Comparison of ENCODE assay signal across 8 cellular contexts in genomic region chr5:160312960-160313734, GRCh38. TPM values are rescaled to one million over a fixed set of nuclear protein-coding genes. Genes with fewer than 3 reads are reported as not detected.
DNase-seq lines count a peak whose midpoint lies in the region; ATAC-seq, FAIRE-seq and TF ChIP-seq lines count a peak whose summit lies in the region.

No MANE protein-coding gene starts in this region.

- WGBS in K562 (ENCODE audit: insufficient coverage, low coverage, missing lambda C conversion rate) = 4% methylated on average over 8 of the region's 8 CpGs

- no peak for DNase-seq in AG10803 (ENCODE audit: low read depth)
- DNase-seq in K562 (ENCODE audit: extremely low read depth in 1 of 4, low spot score in 3 of 4) = no peak
- no peak for DNase-seq in naive thymus-derived CD4-positive, alpha-beta T cell
- no peak for DNase-seq in amygdala (lab: John Stamatoyannopoulos, UW)
- DNase-seq in SIG-M5 (lab: John Stamatoyannopoulos, UW) = no peak

- H3K4me3 Mint-ChIP-seq in naive thymus-derived CD4-positive, alpha-beta T cell = peak overlapping the region in 9 of 10 donors; percentile 54 to 85 (median 78)

- H3K27me3 ChIP-seq in HUES6 (ENCODE audit: control insufficient read depth, insufficient read depth, low read length) = no peaks in the 10 kb centered on the region; the same call in 1 of the 2 replicates
- peaks cover 39 to 55% of the 10 kb centered on the region in 2 experiments for H3K27me3 ChIP-seq in K562 (ENCODE audit: control insufficient read depth in 2 of 2, insufficient read depth in 2 of 2, low read length in 2 of 2)
- no peaks in the 10 kb centered on the region for H3K27me3 ChIP-seq in naive thymus-derived CD4-positive, alpha-beta T cell (ENCODE audit: control insufficient read depth in 2 of 2, insufficient read depth in 2 of 2, low read length in 2 of 2)

- H3K27ac Mint-ChIP-seq in naive thymus-derived CD4-positive, alpha-beta T cell = peak overlapping the region in 1 of 9 donors; percentile 10

- peaks cover 2 to 17% (median 12%) of the 10 kb centered on the region in 7 donors for H3K4me1 Mint-ChIP-seq in naive thymus-derived CD4-positive, alpha-beta T cell

- TF ChIP-seq POLR2A in K562 (conservative IDR thresholded peaks at IDR 0.05) = no peak

- H3K27me3 Mint-ChIP-seq in naive thymus-derived CD4-positive, alpha-beta T cell = peaks cover 55 to 81% (median 71%) of the 10 kb centered on the region in 5 donors

- CTCF ChIA-PET in K562 (lab: Yijun Ruan, JAX; ENCODE audit: low intra/inter-chr PET ratio) = no interaction called here
- CTCF ChIA-PET in naive thymus-derived CD4-positive, alpha-beta T cell (lab: Charles Lee) = no interaction called here

- intact Hi-C loops in K562 (cut with micrococcal nuclease) = no loop called here
- intact Hi-C loops in naive thymus-derived CD4-positive, alpha-beta T cell (cut with micrococcal nuclease) = no loop called here

- H3K4me2 ChIP-seq in K562 (ENCODE audit: insufficient read depth, low read length) = no peak overlapping the region

- H3K27ac ChIP-seq in HUES6 (ENCODE audit: low read depth, low read length) (peak overlapping the region; percentile 5; the same call in 1 of the 2 replicates), K562 (ENCODE audit: extremely low read depth, low read depth, low read length) (no peak overlapping the region)
- no peak overlapping the region for H3K27ac ChIP-seq in naive thymus-derived CD4-positive, alpha-beta T cell (ENCODE audit: low read depth, low read length)

- no TSS peak for BruUV-seq in K562 (replicated peaks; lab: Mats Ljungman, UMichigan)

- H3K36me3 Mint-ChIP-seq in naive thymus-derived CD4-positive, alpha-beta T cell = peaks cover 0 to 5% (median 0%) of the 10 kb centered on the region in 5 donors

- ATAC-seq in K562 = no peak
- ATAC-seq in naive thymus-derived CD4-positive, alpha-beta T cell = no peak
- no peak for ATAC-seq in HG03039 (IDR thresholded peaks at IDR 0.05; ENCODE audit: unreplicated experiment)
- ATAC-seq in HG03159 (IDR thresholded peaks at IDR 0.05; ENCODE audit: unreplicated experiment) = no peak

- H3K79me2 ChIP-seq in K562 (ENCODE audit: control insufficient read depth, insufficient read depth, low read length) = no peaks in the 10 kb centered on the region

- no peak for TF ChIP-seq EP300 in K562 (IDR thresholded peaks at IDR 0.05; ENCODE audit: low read length)

- TF ChIP-seq CTCF in AG10803 (conservative IDR thresholded peaks at IDR 0.05; ENCODE audit: low read length) = no peak
- TF ChIP-seq CTCF in K562 (IDR thresholded peaks at IDR 0.05 in 2 of 3, conservative IDR thresholded peaks at IDR 0.05 in 1 of 3; ENCODE audit: insufficient read depth in 2 of 3, low read depth in 1 of 3, low read length in 3 of 3) = no peak

- H3K4me1 ChIP-seq in HUES6 (ENCODE audit: control insufficient read depth, insufficient read depth, low read length) (peaks cover 25% of the 10 kb centered on the region), K562 (replicated peaks in 1 of 2; ENCODE audit: control insufficient read depth in 2 of 2, insufficient read depth in 2 of 2, low read length in 2 of 2) (peaks cover 0 to 14% of the 10 kb centered on the region in 2 experiments; a peak in 2 of 5 replicates)
- no peaks in the 10 kb centered on the region for H3K4me1 ChIP-seq in naive thymus-derived CD4-positive, alpha-beta T cell (ENCODE audit: control insufficient read depth in 2 of 2, insufficient read depth in 2 of 2, low read length in 2 of 2)

- no peaks in the 10 kb centered on the region for H3K9me1 ChIP-seq in K562 (ENCODE audit: control insufficient read depth, insufficient read depth, low read length)

- H3K36me3 ChIP-seq in HUES6 (ENCODE audit: control insufficient read depth, insufficient read depth, low read length) (peaks cover 7% of the 10 kb centered on the region), K562 (ENCODE audit: control insufficient read depth, insufficient read depth, low read length) (no peaks in the 10 kb centered on the region)
- no peaks in the 10 kb centered on the region for H3K36me3 ChIP-seq in naive thymus-derived CD4-positive, alpha-beta T cell (ENCODE audit: control insufficient read depth in 2 of 3, insufficient read depth in 3 of 3, low read length in 3 of 3)

- H3K9ac ChIP-seq in HUES6 (ENCODE audit: low read length) (peak overlapping the region; percentile 64), K562 (ENCODE audit: insufficient read depth in 1 of 2, low read depth in 2 of 2, low read length in 2 of 2) (no peak overlapping the region)

- FAIRE-seq in K562 (lab: Jason Lieb, UNC) = no peak

- H2AFZ ChIP-seq in K562 (ENCODE audit: low read depth, low read length) = no peak overlapping the region

- no peaks in the 10 kb centered on the region for H4K20me1 ChIP-seq in K562 (replicated peaks; ENCODE audit: control insufficient read depth, insufficient read depth, low read length)

- TF ChIP-seq RAD21 in K562 (CRISPR knock-in tag; conservative IDR thresholded peaks at IDR 0.05 in 1 of 2, IDR thresholded peaks at IDR 0.05 in 1 of 2) = no peak

- peak overlapping the region; percentile 55 for H3K4me3 ChIP-seq in AG10803 (ENCODE audit: low read length)
- H3K4me3 ChIP-seq in HUES6 (ENCODE audit: low read depth, low read length) = peak overlapping the region; percentile 72
- no peak overlapping the region for H3K4me3 ChIP-seq in K562
- no peak overlapping the region for H3K4me3 ChIP-seq in naive thymus-derived CD4-positive, alpha-beta T cell (ENCODE audit: low read length)

- H3K9me3 ChIP-seq in HUES6 (ENCODE audit: control insufficient read depth, insufficient read depth, low read depth, low read length) (no peaks in the 10 kb centered on the region), K562 (replicated peaks; ENCODE audit: control insufficient read depth, insufficient read depth, low read depth, low read length) (no peaks in the 10 kb centered on the region)
- H3K9me3 ChIP-seq in naive thymus-derived CD4-positive, alpha-beta T cell (ENCODE audit: control insufficient read depth in 2 of 3, low read length in 3 of 3) = no peaks in the 10 kb centered on the region

- POLR2A ChIA-PET in K562 (lab: Yijun Ruan, JAX) = interaction anchor here (0.6 kb wide), 1 partner anchor 282 kb away, joined by 3 read pairs; no protein-coding TSS in a partner anchor
- POLR2A ChIA-PET in naive thymus-derived CD4-positive, alpha-beta T cell (lab: Charles Lee) = no interaction called here

- in situ Hi-C loops in K562 (cut with MboI) = no loop called here

- H3K9me3 Mint-ChIP-seq in naive thymus-derived CD4-positive, alpha-beta T cell = peaks cover 0 to 2% (median 0%) of the 10 kb centered on the region in 11 donors

TF ChIP-seq in K562, 482 proteins besides CTCF, POLR2A, EP300 and RAD21 (continues in another document):
- no peak for TF ChIP-seq ZNF165 (CRISPR knock-in tag; IDR thresholded peaks at IDR 0.05; ENCODE audit: borderline replicate concordance)

RNA-seq across cellular contexts. Expression of gene CCNJL, which starts 0.8 kb away (rescaled TPM):
- not detected in 2 replicates for total RNA-seq in K562 (2011; cell fraction: chromatin; rRNA removed; ENCODE audit: low replicate concordance)
- not detected in 2 replicates for total RNA-seq in K562 (2011; cell fraction: nucleolus; rRNA removed)
- total RNA-seq in K562 (2011; cell fraction: nucleoplasm; rRNA removed) = not detected in 2 replicates
- total RNA-seq in K562 (2014; rRNA removed) (0.04 TPM in 1 of 2 replicates, not detected in the other), K562 (2014; rRNA removed; fragmentation: Illumina TruSeq; extraction: Trizol) (not detected in 2 replicates), K562 (2015; rRNA removed; fragmentation: Illumina TruSeq; extraction: Trizol) (not detected in 2 replicates), K562 (2021) (0.04 and 0.13 TPM in 2 replicates)
- polyA plus RNA-seq in K562 (2011; rRNA removed) (not detected in 2 replicates), K562 (2014; fragmentation: Illumina TruSeq; extraction: Trizol) (not detected in 2 replicates), K562 (2014; fragmentation: Nextera tagmentation; extraction: Ambion mirVana) (not detected), K562 (2014; rRNA removed) (not detected in 2 replicates)
- polyA plus RNA-seq in K562 (2011; cell fraction: cytosol; rRNA removed) = not detected in 2 replicates
- not detected in 2 replicates for polyA plus RNA-seq in K562 (2011; cell fraction: nucleus; rRNA removed)
- polyA plus RNA-seq in K562 (2012) = 0.03 and 0.04 TPM in 2 replicates
- not detected in 2 replicates for polyA minus RNA-seq in K562 (2011; rRNA and poly(A)+ RNA removed)
- not detected in 2 replicates for polyA minus RNA-seq in K562 (2011; cell fraction: cytosol; rRNA and poly(A)+ RNA removed)
- polyA minus RNA-seq in K562 (2011; cell fraction: nucleus; rRNA and poly(A)+ RNA removed) = not detected in 2 replicates
- 1 to 10 TPM in 1 of 5 experiments, under 1 TPM in 1, not detected in 3; 0.42 to 2.3 TPM for total RNA-seq in naive thymus-derived CD4-positive, alpha-beta T cell
- polyA plus RNA-seq in naive thymus-derived CD4-positive, alpha-beta T cell = not detected

RNA-seq across cellular contexts. Expression of gene C1QTNF2, which starts 57.3 kb away (rescaled TPM):
- total RNA-seq in K562 (2011; cell fraction: chromatin; rRNA removed; ENCODE audit: low replicate concordance) = not detected in 2 replicates
- total RNA-seq in K562 (2011; cell fraction: nucleolus; rRNA removed) = not detected in 2 replicates
- not detected in 2 replicates for total RNA-seq in K562 (2011; cell fraction: nucleoplasm; rRNA removed)
- not detected in 2 replicates for total RNA-seq in K562 (2014; rRNA removed)
- not detected in 2 replicates for total RNA-seq in K562 (2014; rRNA removed; fragmentation: Illumina TruSeq; extraction: Trizol)
- total RNA-seq in K562 (2015; rRNA removed; fragmentation: Illumina TruSeq; extraction: Trizol) = not detected in 2 replicates
- total RNA-seq in K562 (2021) = not detected in 2 replicates
- polyA plus RNA-seq in K562 (2011; rRNA removed) = not detected in 2 replicates
- polyA plus RNA-seq in K562 (2011; cell fraction: cytosol; rRNA removed) = not detected in 2 replicates
- not detected in 2 replicates for polyA plus RNA-seq in K562 (2011; cell fraction: nucleus; rRNA removed)
- polyA plus RNA-seq in K562 (2012) = not detected in 2 replicates
- polyA plus RNA-seq in K562 (2014; fragmentation: Illumina TruSeq; extraction: Trizol) = not detected in 2 replicates
- not detected for polyA plus RNA-seq in K562 (2014; fragmentation: Nextera tagmentation; extraction: Ambion mirVana)
- not detected in 2 replicates for polyA plus RNA-seq in K562 (2014; rRNA removed)
- not detected in 2 replicates for polyA minus RNA-seq in K562 (2011; rRNA and poly(A)+ RNA removed)
- polyA minus RNA-seq in K562 (2011; cell fraction: cytosol; rRNA and poly(A)+ RNA removed) = not detected in 2 replicates
- not detected in 2 replicates for polyA minus RNA-seq in K562 (2011; cell fraction: nucleus; rRNA and poly(A)+ RNA removed)
- not detected for total RNA-seq in naive thymus-derived CD4-positive, alpha-beta T cell
- polyA plus RNA-seq in naive thymus-derived CD4-positive, alpha-beta T cell = not detected

Comparison
In these comparisons a context has a peak if more than half of its experiments do, and no peak if none do; other contexts are left out.
1. H3K4me3 ChIP-seq: peak in AG10803 (single experiment) and HUES6 (single experiment); none in K562 (single experiment) and naive thymus-derived CD4-positive, alpha-beta T cell (single experiment).